11 cellular contexts compared by ENCODE assay signal in genomic region chrX:9416562-9417319, GRCh38. TPM values are rescaled to one million over a fixed set of nuclear protein-coding genes. Genes with fewer than 3 reads are reported as not detected.
DNase-seq lines count a peak whose midpoint lies in the region; ATAC-seq and TF ChIP-seq lines count a peak whose summit lies in the region.
"Had no signal": no experiment of that assay in that cellular context is flagged by ENCODE, and none has a peak within 500 bp of the region (broad histone marks: within the 10 kb centered on the region; RNA-seq: fewer than 3 reads in every experiment).

No MANE protein-coding gene starts in this region.

- intact Hi-C loops in vagina (cut with DNase I) = no loop called here

- CTCF ChIA-PET in RWPE1 (lab: Yijun Ruan, JAX) = interaction anchor here (0.6 kb wide), 2 partner anchors 99 to 1649 kb away, joined by 3 to 4 read pairs; no protein-coding TSS in a partner anchor

- TF ChIP-seq CTCF in RWPE1 (conservative IDR thresholded peaks at IDR 0.05; ENCODE audit: low read depth) = no peak
- TF ChIP-seq CTCF in fibroblast of pulmonary artery (IDR thresholded peaks at IDR 0.05; ENCODE audit: low read length, missing control alignments) = no peak
- TF ChIP-seq CTCF in vagina (IDR thresholded peaks at IDR 0.05) = no peak

- no peaks in the 10 kb centered on the region for H3K27me3 ChIP-seq in vagina
- H3K27me3 ChIP-seq: right atrium auricular region had no signal

- ATAC-seq in left lobe of liver = no peak
- no peak for ATAC-seq in HG03521 (IDR thresholded peaks at IDR 0.05; ENCODE audit: unreplicated experiment)

- H3K4me3 ChIP-seq in fibroblast of pulmonary artery (replicated peaks; ENCODE audit: low read depth, low read length) = no peak overlapping the region
- no peak overlapping the region for H3K4me3 ChIP-seq in vagina
- H3K4me3 ChIP-seq: dorsolateral prefrontal cortex, right atrium auricular region had no signal

- DNase-seq in GM03348 (ENCODE audit: low spot score) (peak; percentile 43), RWPE1 (ENCODE audit: low spot score) (no peak), fibroblast of pulmonary artery (ENCODE audit: low read depth) (peak; percentile 77), vagina (ENCODE audit: extremely low spot score in 2 of 2) (no peak), left lobe of liver (ENCODE audit: low spot score) (no peak), NCI-H1092 treated with DMSO at 0.1 percent for 48 hours (lab: John Stamatoyannopoulos, UW) (no peak)
- DNase-seq: dorsolateral prefrontal cortex, NCI-H2029 treated with DMSO at 0.1 percent for 48 hours, WERI-Rb-1 had no signal

- POLR2A ChIA-PET in RWPE1 (lab: Yijun Ruan, JAX; ENCODE audit: low non-redundant PET) = interaction anchor here (0.6 to 0.7 kb wide), 2 partner anchors 13 to 549 kb away, joined by 7 to 8 read pairs; no protein-coding TSS in a partner anchor

- H3K9me3 ChIP-seq in vagina = no peaks in the 10 kb centered on the region
- H3K9me3 ChIP-seq: right atrium auricular region had no signal

- no peak for TF ChIP-seq POLR2A in vagina (IDR thresholded peaks at IDR 0.05)

- H3K36me3 ChIP-seq in vagina = no peaks in the 10 kb centered on the region
- H3K36me3 ChIP-seq: right atrium auricular region, WERI-Rb-1 had no signal

- peaks cover 6% of the 10 kb centered on the region for H3K4me1 ChIP-seq in vagina
- H3K4me1 ChIP-seq: right atrium auricular region had no signal

- peak overlapping the region; percentile 65 for H3K27ac ChIP-seq in RWPE1
- H3K27ac ChIP-seq in vagina = peak overlapping the region; percentile 23
- H3K27ac ChIP-seq: dorsolateral prefrontal cortex, WERI-Rb-1 had no signal

RNA-seq across cellular contexts. Expression of gene TBL1X, which starts 48.1 kb away (rescaled TPM):
- total RNA-seq in vagina (41.3 TPM), left lobe of liver (33.3 TPM)

Comparison
In these comparisons a context has a peak if more than half of its experiments do, and no peak if none do; other contexts are left out.
1. DNase-seq: peak in GM03348 (single experiment) and fibroblast of pulmonary artery (single experiment); none in RWPE1 (single experiment), vagina (0 of 2), left lobe of liver (single experiment) and NCI-H1092 treated with DMSO at 0.1 percent for 48 hours (single experiment).